Comparison of ENCODE assay signal across 23 cellular contexts in the genomic region with DNA sequence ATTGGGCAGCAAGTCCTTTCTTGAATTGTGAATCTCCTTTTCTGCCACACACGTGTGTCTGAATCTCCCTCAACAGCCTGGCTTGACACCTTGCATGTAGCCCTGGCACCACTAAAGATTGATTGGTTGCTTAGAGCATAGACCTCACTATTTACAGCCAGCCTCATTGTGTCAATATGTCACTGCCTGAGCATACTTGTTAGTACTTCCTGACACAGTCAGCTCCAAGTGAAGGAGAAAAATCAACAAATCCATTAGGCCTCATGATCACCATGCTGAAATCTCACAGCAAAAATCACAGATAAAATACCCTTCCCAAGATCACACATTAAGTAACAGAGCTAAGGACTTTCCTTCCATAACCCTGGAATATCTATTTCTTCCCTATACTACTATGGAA.
"Had no signal": no experiment of that assay in that cellular context is flagged by ENCODE, and none has a peak within 500 bp of the region (broad histone marks: within the 10 kb centered on the region; RNA-seq: fewer than 3 reads in every experiment).

No MANE protein-coding gene starts in this region.

- H3K9me3 ChIP-seq: body of pancreas, left lung, prostate gland, right atrium auricular region, suprapubic skin, vagina had no signal

- H3K36me3 ChIP-seq: left lung, prostate gland, right atrium auricular region, suprapubic skin, vagina had no signal

- H3K4me1 ChIP-seq: foreskin keratinocyte, prostate gland, vagina had no signal

- FAIRE-seq: colon, keratinocyte had no signal

- H3K27ac ChIP-seq: body of pancreas, epithelial cell of prostate, foreskin keratinocyte, left lung, prostate gland, right atrium auricular region, skin epidermis, suprapubic skin, vagina had no signal

- DNase-seq: activated CD4-positive, alpha-beta T cell treated with anti-CD3 and anti-CD28 coated beads, Interleukin-2, amount 10 ng/mL, durations not matched to agents 24 days and 14 days; activated CD8-positive, alpha-beta T cell treated with anti-CD3 and anti-CD28 coated beads, Interleukin-2, amount 10 ng/mL, durations not matched to agents 7 days and 5 days; activated naive CD4-positive, alpha-beta T cell treated with anti-CD3 and anti-CD28 coated beads for 36 hours; activated T-cell treated with anti-CD3 and anti-CD28 coated beads, Interleukin-2, amount 50 U/mL, for 24 hours; caudate nucleus; endodermal cell; foreskin keratinocyte; hippocampal formation; left lung; mammary epithelial cell; stimulated activated CD4-positive, alpha-beta T cell treated with anti-CD3 and anti-CD28 coated beads, Interleukin-15, amount 100 ng/mL, for 24 hours; stimulated activated CD4-positive, alpha-beta T cell treated with anti-CD3 and anti-CD28 coated beads, Interleukin-2, amount 100 ng/mL, for 48 hours; T-helper 9 cell; trophoblast cell had no signal

- H3K27me3 ChIP-seq: body of pancreas, foreskin keratinocyte, left lung, right atrium auricular region, suprapubic skin, vagina had no signal

- H3K4me3 ChIP-seq: body of pancreas, left lung, prostate gland, right atrium auricular region, skin epidermis, suprapubic skin, vagina had no signal

- ATAC-seq: activated CD8-positive, alpha-beta T cell treated with anti-CD3 and anti-CD28 coated beads, Interleukin-2, amount 10 ng/mL, durations not matched to agents 7 days and 5 days; body of pancreas; foreskin keratinocyte; left lung had no signal
